Comparison of ENCODE assay signal across 9 cellular contexts in the genomic region with DNA sequence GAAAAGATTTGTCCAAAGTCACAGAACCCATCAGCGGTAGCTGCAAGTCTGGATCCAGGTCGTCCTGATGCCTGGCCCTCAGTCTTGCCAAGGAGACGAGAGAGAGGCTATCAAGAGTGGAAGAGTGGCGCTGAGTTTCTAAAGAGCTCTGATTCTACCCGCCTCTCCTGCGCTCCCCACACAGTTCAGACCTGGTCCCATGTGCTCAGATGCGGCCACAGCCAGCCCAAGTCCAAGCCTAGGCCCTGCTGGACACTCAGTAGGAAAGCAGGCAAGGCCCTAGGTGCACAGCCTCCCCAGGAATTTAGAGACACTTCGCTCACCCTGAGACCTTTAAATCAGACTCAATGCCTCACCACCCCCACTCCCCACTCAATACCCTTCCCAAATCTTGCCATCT. TPM values are rescaled to one million over a fixed set of nuclear protein-coding genes. Genes with fewer than 3 reads are reported as not detected.
DNase-seq lines count a peak whose midpoint lies in the region; ATAC-seq, FAIRE-seq and TF ChIP-seq lines count a peak whose summit lies in the region.
"Had no signal": no experiment of that assay in that cellular context is flagged by ENCODE, and none has a peak within 500 bp of the region (broad histone marks: within the 10 kb centered on the region; RNA-seq: fewer than 3 reads in every experiment).

No MANE protein-coding gene starts in this region.

- H3K4me2 ChIP-seq in OCI-LY3 (ENCODE audit: low read length) (peak overlapping the region; percentile 91), K562 (ENCODE audit: insufficient read depth, low read length) (no peak overlapping the region; the same call in 1 of the 2 replicates)

- no peak for TF ChIP-seq EP300 in K562 (IDR thresholded peaks at IDR 0.05; ENCODE audit: low read length)

- POLR2A ChIA-PET in K562 (lab: Yijun Ruan, JAX), result interaction anchor here (0.6 to 1.7 kb wide), 4 partner anchors 9 to 51 kb away, joined by 3 to 10 read pairs (median 5); no protein-coding TSS in a partner anchor

- 82% methylated on average over 8 of the region's 8 CpGs for WGBS in K562 (ENCODE audit: insufficient coverage, low coverage, missing lambda C conversion rate)

- intact Hi-C loops in K562 (cut with micrococcal nuclease), result no loop called here
- intact Hi-C loops in left lung (cut with DNase I), result no loop called here
- intact Hi-C loops in tibial artery (cut with DNase I; ENCODE audit: low total_unique reads), result no loop called here

- H3K4me3 Mint-ChIP-seq in stimulated activated memory B cell treated with anti-CD40 and anti-IgM and Interleukin-4, amounts not matched to agents 10 μg/mL and 1 μg/mL and 100 μg/mL, for 72 hours, result no peak overlapping the region

- TF ChIP-seq RAD21 in K562 (CRISPR knock-in tag; conservative IDR thresholded peaks at IDR 0.05 in 1 of 2, IDR thresholded peaks at IDR 0.05 in 1 of 2), result no peak

- no peak for TF ChIP-seq POLR2A in K562 (conservative IDR thresholded peaks at IDR 0.05)

- H3K4me1 ChIP-seq in OCI-LY3 (ENCODE audit: low read length), result peaks cover 76% of the 10 kb centered on the region
- peaks cover 34 to 57% of the 10 kb centered on the region in 2 experiments for H3K4me1 ChIP-seq in K562 (replicated peaks in 1 of 2; ENCODE audit: control insufficient read depth in 2 of 2, insufficient read depth in 2 of 2, low read length in 2 of 2)
- peaks cover 43 to 85% of the 10 kb centered on the region in 2 donors for H3K4me1 ChIP-seq in left lung
- H3K4me1 ChIP-seq in tibial artery, result peaks cover 0 to 59% (median 38%) of the 10 kb centered on the region in 4 donors

- no TSS peak for BruUV-seq in K562 (replicated peaks; lab: Mats Ljungman, UMichigan)

- H3K36me3 ChIP-seq in OCI-LY3 (replicated peaks; ENCODE audit: low read depth, low read length), result peaks cover 53% of the 10 kb centered on the region
- H3K36me3 ChIP-seq in K562 (ENCODE audit: control insufficient read depth, insufficient read depth, low read length), result peaks cover 86% of the 10 kb centered on the region
- peaks cover 0 to 16% of the 10 kb centered on the region in 2 donors for H3K36me3 ChIP-seq in left lung
- H3K36me3 ChIP-seq in tibial artery, result peaks cover 0 to 19% (median 10%) of the 10 kb centered on the region in 3 donors

- H3K36me3 Mint-ChIP-seq in stimulated activated memory B cell treated with anti-CD40 and anti-IgM and Interleukin-4, amounts not matched to agents 10 μg/mL and 1 μg/mL and 100 μg/mL, for 72 hours, result peaks cover 66% of the 10 kb centered on the region

- ATAC-seq in K562 (peak; percentile 7; the same call in 2 of the 3 replicates), left lung (peak; percentile 39)
- no peak for ATAC-seq in stimulated activated memory B cell treated with anti-CD40 and anti-IgM and Interleukin-4, amounts not matched to agents 10 μg/mL and 1 μg/mL and 100 μg/mL, for 72 hours

- H2AFZ ChIP-seq in OCI-LY3 (ENCODE audit: low read depth, low read length) (no peak overlapping the region), K562 (ENCODE audit: low read depth, low read length) (no peak overlapping the region)

- H3K27me3 ChIP-seq in OCI-LY3 (ENCODE audit: low read depth, low read length) (no peaks in the 10 kb centered on the region), K562 (ENCODE audit: control insufficient read depth in 2 of 2, insufficient read depth in 2 of 2, low read length in 2 of 2) (no peaks in the 10 kb centered on the region), left lung (no peaks in the 10 kb centered on the region), tibial artery (no peaks in the 10 kb centered on the region)

- H3K27me3 Mint-ChIP-seq in stimulated activated memory B cell treated with anti-CD40 and anti-IgM and Interleukin-4, amounts not matched to agents 10 μg/mL and 1 μg/mL and 100 μg/mL, for 72 hours, result no peaks in the 10 kb centered on the region

- H3K9me1 ChIP-seq in K562 (ENCODE audit: control insufficient read depth, insufficient read depth, low read length), result peaks cover 41% of the 10 kb centered on the region

- H3K27ac ChIP-seq in OCI-LY3 (ENCODE audit: low read length) (peak overlapping the region; percentile 85), K562 (ENCODE audit: extremely low read depth, low read depth, low read length) (peak overlapping the region; percentile 23; the same call in 1 of the 3 replicates), left lung (peak overlapping the region; percentile 81 to 93), tibial artery (no peak overlapping the region)

- no peaks in the 10 kb centered on the region for H3K9me3 Mint-ChIP-seq in stimulated activated memory B cell treated with anti-CD40 and anti-IgM and Interleukin-4, amounts not matched to agents 10 μg/mL and 1 μg/mL and 100 μg/mL, for 72 hours

- H3K4me3 ChIP-seq in OCI-LY3 (ENCODE audit: low read length) (peak overlapping the region; percentile 68), K562 (no peak overlapping the region), left lung (no peak overlapping the region), tibial artery (no peak overlapping the region)

- peaks cover 40% of the 10 kb centered on the region for H4K20me1 ChIP-seq in OCI-LY3 (ENCODE audit: insufficient read depth, low read length)
- H4K20me1 ChIP-seq in K562 (replicated peaks; ENCODE audit: control insufficient read depth, insufficient read depth, low read length), result peaks cover 88% of the 10 kb centered on the region

- FAIRE-seq in K562 (lab: Jason Lieb, UNC), result no peak
- FAIRE-seq: H54 had no signal

- in situ Hi-C loops in K562 (cut with MboI), result no loop called here

- CTCF ChIA-PET in K562 (lab: Yijun Ruan, JAX; ENCODE audit: low intra/inter-chr PET ratio), result no interaction called here

- DNase-seq in K562 (ENCODE audit: extremely low read depth in 1 of 4, low spot score in 3 of 4), result no peak
- no peak for DNase-seq in left lung
- no peak for DNase-seq in NCI-H510A (lab: John Stamatoyannopoulos, UW)
- DNase-seq in RKO (ENCODE audit: low spot score), result no peak
- no peak for DNase-seq in tibial artery
- DNase-seq: activated naive CD4-positive, alpha-beta T cell had no signal

- H3K4me1 Mint-ChIP-seq in stimulated activated memory B cell treated with anti-CD40 and anti-IgM and Interleukin-4, amounts not matched to agents 10 μg/mL and 1 μg/mL and 100 μg/mL, for 72 hours, result peaks cover 93% of the 10 kb centered on the region

- H3K79me2 ChIP-seq in OCI-LY3 (ENCODE audit: low read length) (peaks cover 97% of the 10 kb centered on the region), K562 (ENCODE audit: control insufficient read depth, insufficient read depth, low read length) (peaks cover 95% of the 10 kb centered on the region)

- H3K9me3 ChIP-seq in OCI-LY3 (ENCODE audit: insufficient read depth, low read length) (no peaks in the 10 kb centered on the region), K562 (replicated peaks; ENCODE audit: control insufficient read depth, insufficient read depth, low read depth, low read length) (no peaks in the 10 kb centered on the region), left lung (no peaks in the 10 kb centered on the region), tibial artery (no peaks in the 10 kb centered on the region)

- H3K9ac ChIP-seq in OCI-LY3 (ENCODE audit: low read length) (peak overlapping the region; percentile 58), K562 (ENCODE audit: insufficient read depth in 1 of 2, low read depth in 2 of 2, low read length in 2 of 2) (peak overlapping the region; percentile 4 to 67; a peak in 3 of 4 replicates)

- H3K27ac Mint-ChIP-seq in stimulated activated memory B cell treated with anti-CD40 and anti-IgM and Interleukin-4, amounts not matched to agents 10 μg/mL and 1 μg/mL and 100 μg/mL, for 72 hours, result peak overlapping the region; percentile 86

- TF ChIP-seq CTCF in OCI-LY3 (IDR thresholded peaks at IDR 0.05; ENCODE audit: low read depth, low read length) (no peak), K562 (IDR thresholded peaks at IDR 0.05 in 2 of 3, conservative IDR thresholded peaks at IDR 0.05 in 1 of 3; ENCODE audit: insufficient read depth in 2 of 3, low read depth in 1 of 3, low read length in 3 of 3) (no peak), left lung (IDR thresholded peaks at IDR 0.05) (no peak), tibial artery (IDR thresholded peaks at IDR 0.05) (no peak)

RNA-seq across cellular contexts. Expression of gene CCDC12, which starts 32.4 kb away (rescaled TPM):
- total RNA-seq in K562 (2011; cell fraction: chromatin; rRNA removed; ENCODE audit: low replicate concordance), result 140 and 232 TPM in 2 replicates
- 143 and 148 TPM in 2 replicates for total RNA-seq in K562 (2011; cell fraction: nucleolus; rRNA removed)
- 188 and 262 TPM in 2 replicates for total RNA-seq in K562 (2011; cell fraction: nucleoplasm; rRNA removed)
- total RNA-seq in K562 (2014; rRNA removed), result 99.0 and 101 TPM in 2 replicates
- 44.4 and 63.0 TPM in 2 replicates for total RNA-seq in K562 (2014; rRNA removed; fragmentation: Illumina TruSeq; extraction: Trizol)
- 104 and 115 TPM in 2 replicates for total RNA-seq in K562 (2015; rRNA removed; fragmentation: Illumina TruSeq; extraction: Trizol)
- 75.2 and 86.9 TPM in 2 replicates for total RNA-seq in K562 (2021)
- 47.8 and 54.0 TPM in 2 replicates for polyA plus RNA-seq in K562 (2011; rRNA removed)
- 53.0 and 53.5 TPM in 2 replicates for polyA plus RNA-seq in K562 (2011; cell fraction: cytosol; rRNA removed)
- polyA plus RNA-seq in K562 (2011; cell fraction: nucleus; rRNA removed), result 82.0 and 85.3 TPM in 2 replicates
- 77.1 and 114 TPM in 2 replicates for polyA plus RNA-seq in K562 (2012)
- 105 and 127 TPM in 2 replicates for polyA plus RNA-seq in K562 (2014; fragmentation: Illumina TruSeq; extraction: Trizol)
- 10 to 100 TPM in 1 of 2 experiments, 1 to 10 TPM in 1; 8.9 to 20.9 TPM for polyA plus RNA-seq in K562 (2014; fragmentation: Nextera tagmentation; extraction: Ambion mirVana)
- 100 and 201 TPM in 2 replicates for polyA plus RNA-seq in K562 (2014; rRNA removed)
- polyA minus RNA-seq in K562 (2011; rRNA and poly(A)+ RNA removed), result 50.3 and 53.4 TPM in 2 replicates
- polyA minus RNA-seq in K562 (2011; cell fraction: cytosol; rRNA and poly(A)+ RNA removed), result 17.4 and 21.1 TPM in 2 replicates
- polyA minus RNA-seq in K562 (2011; cell fraction: nucleus; rRNA and poly(A)+ RNA removed), result 81.3 and 87.3 TPM in 2 replicates
- total RNA-seq in left lung, result 10 to 100 TPM; 34.7 to 43.7 TPM

RNA-seq across cellular contexts. Expression of gene NBEAL2, which starts 35.3 kb away (rescaled TPM):
- 322 and 1,090 TPM in 2 replicates for total RNA-seq in K562 (2011; cell fraction: chromatin; rRNA removed; ENCODE audit: low replicate concordance)
- total RNA-seq in K562 (2011; cell fraction: nucleolus; rRNA removed), result 555 and 597 TPM in 2 replicates
- 365 and 370 TPM in 2 replicates for total RNA-seq in K562 (2011; cell fraction: nucleoplasm; rRNA removed)
- 41.3 and 45.2 TPM in 2 replicates for total RNA-seq in K562 (2014; rRNA removed)
- 12.3 and 16.0 TPM in 2 replicates for total RNA-seq in K562 (2014; rRNA removed; fragmentation: Illumina TruSeq; extraction: Trizol)
- 23.7 and 23.9 TPM in 2 replicates for total RNA-seq in K562 (2015; rRNA removed; fragmentation: Illumina TruSeq; extraction: Trizol)
- total RNA-seq in K562 (2021), result 89.3 and 114 TPM in 2 replicates
- 29.6 and 50.4 TPM in 2 replicates for polyA plus RNA-seq in K562 (2011; rRNA removed)
- 25.6 and 45.5 TPM in 2 replicates for polyA plus RNA-seq in K562 (2011; cell fraction: cytosol; rRNA removed)
- 557 and 843 TPM in 2 replicates for polyA plus RNA-seq in K562 (2011; cell fraction: nucleus; rRNA removed)
- 66.4 and 174 TPM in 2 replicates for polyA plus RNA-seq in K562 (2012)
- 46.4 and 62.1 TPM in 2 replicates for polyA plus RNA-seq in K562 (2014; fragmentation: Illumina TruSeq; extraction: Trizol)
- polyA plus RNA-seq in K562 (2014; fragmentation: Nextera tagmentation; extraction: Ambion mirVana), result under 1 TPM; 0.06 to 0.24 TPM
- polyA plus RNA-seq in K562 (2014; rRNA removed), result 67.5 and 85.5 TPM in 2 replicates
- polyA minus RNA-seq in K562 (2011; rRNA and poly(A)+ RNA removed), result 8.6 and 16.8 TPM in 2 replicates
- polyA minus RNA-seq in K562 (2011; cell fraction: cytosol; rRNA and poly(A)+ RNA removed), result 23.5 and 26.4 TPM in 2 replicates
- polyA minus RNA-seq in K562 (2011; cell fraction: nucleus; rRNA and poly(A)+ RNA removed), result 104 and 118 TPM in 2 replicates
- 100 to 1,000 TPM in 1 of 2 donors, 10 to 100 TPM in 1; 99.6 to 148 TPM for total RNA-seq in left lung

Comparison
In these comparisons a context has a peak if more than half of its experiments do, and no peak if none do; other contexts are left out.
1. H3K27ac ChIP-seq: peak in OCI-LY3 (single experiment), K562 (single experiment) and left lung (2 of 2); none in tibial artery (0 of 2).